16 cellular contexts compared by ENCODE assay signal in the genomic region with DNA sequence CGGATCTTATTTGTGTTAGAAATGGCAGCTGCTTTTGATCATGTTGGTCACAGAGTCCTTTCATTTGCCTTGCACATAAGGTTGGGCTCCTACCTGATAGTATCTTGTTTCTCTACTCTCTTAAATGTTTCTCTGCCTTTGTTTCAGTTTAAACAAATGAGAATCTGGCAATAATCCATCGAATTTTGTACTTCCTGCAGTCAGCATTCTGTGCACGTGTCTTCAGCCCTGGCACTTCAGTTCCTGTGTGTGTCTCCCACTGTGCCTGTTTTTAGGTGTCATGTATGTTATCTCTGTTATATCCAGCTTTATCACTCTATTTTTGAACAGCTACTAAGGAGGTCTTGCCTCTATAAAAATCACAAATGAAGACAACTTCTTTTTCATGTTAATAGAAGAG.
"Had no signal": no experiment of that assay in that cellular context is flagged by ENCODE, and none has a peak within 500 bp of the region (broad histone marks: within the 10 kb centered on the region; RNA-seq: fewer than 3 reads in every experiment).

No MANE protein-coding gene starts in this region.

- H3K27me3 ChIP-seq: cardiac muscle cell, foreskin keratinocyte, spleen, transverse colon had no signal

- H3K4me1 ChIP-seq: foreskin keratinocyte, psoas muscle, spleen, transverse colon had no signal

- H3K4me3 Mint-ChIP-seq: natural killer cell; stimulated activated naive B cell treated with anti-CD40 and anti-IgM and Interleukin-4, amounts not matched to agents 10 μg/mL and 1 μg/mL and 100 μg/mL, for 72 hours; WTC11 had no signal

- H3K27ac ChIP-seq: cardiac muscle cell, foreskin keratinocyte, psoas muscle, spleen, transverse colon had no signal

- H3K4me1 Mint-ChIP-seq: natural killer cell had no signal

- ATAC-seq: foreskin keratinocyte; natural killer cell; psoas muscle; sciatic nerve; stimulated activated naive B cell treated with anti-CD40 and anti-IgM and Interleukin-4, amounts not matched to agents 10 μg/mL and 1 μg/mL and 100 μg/mL, for 72 hours; WTC11 had no signal

- H3K36me3 Mint-ChIP-seq: natural killer cell; stimulated activated naive B cell treated with anti-CD40 and anti-IgM and Interleukin-4, amounts not matched to agents 10 μg/mL and 1 μg/mL and 100 μg/mL, for 72 hours; WTC11 had no signal

- H3K9me3 ChIP-seq: psoas muscle, spleen, transverse colon had no signal

- H3K27ac Mint-ChIP-seq: natural killer cell; stimulated activated naive B cell treated with anti-CD40 and anti-IgM and Interleukin-4, amounts not matched to agents 10 μg/mL and 1 μg/mL and 100 μg/mL, for 72 hours; WTC11 had no signal

- H3K9me3 Mint-ChIP-seq: natural killer cell, WTC11 had no signal

- H3K36me3 ChIP-seq: cardiac muscle cell, spleen, transverse colon had no signal

- H3K4me3 ChIP-seq: cardiac muscle cell, psoas muscle, spleen, transverse colon had no signal

- DNase-seq: activated CD4-positive, alpha-beta T cell treated with anti-CD3 and anti-CD28 coated beads for 48 hours; activated CD8-positive, alpha-beta memory T cell treated with anti-CD3 and anti-CD28 coated beads for 24 hours; activated naive CD4-positive, alpha-beta T cell treated with Interleukin-2 at 50 U/mL for 16 hours; effector CD4-positive, alpha-beta T cell; foreskin keratinocyte; head of caudate nucleus; natural killer cell; occipital lobe; psoas muscle; spleen; stimulated activated CD4-positive, alpha-beta T cell treated with anti-CD3 and anti-CD28 coated beads, Interleukin-1b, Interleukin-23, amount 100 ng/mL, for 48 hours; stimulated activated naive B cell treated with anti-CD40 and anti-IgM and Interleukin-4, amounts not matched to agents 10 μg/mL and 1 μg/mL and 100 μg/mL, for 72 hours; transverse colon had no signal
